In genomic region chr21:44462834-44463200, GRCh38 we compare ENCODE assay signal across 20 cellular contexts.
"Had no signal": no experiment of that assay in that cellular context is flagged by ENCODE, and none has a peak within 500 bp of the region (broad histone marks: within the 10 kb centered on the region; RNA-seq: fewer than 3 reads in every experiment).

No MANE protein-coding gene starts in this region.

- H3K4me1 Mint-ChIP-seq: immature natural killer cell had no signal

- FAIRE-seq: colon had no signal

- H3K36me3 ChIP-seq: gastrocnemius medialis, heart right ventricle, neutrophil, tibial artery, upper lobe of right lung, vagina had no signal

- DNase-seq: effector memory CD8-positive, alpha-beta T cell; gastrocnemius medialis; heart right ventricle; immature natural killer cell; left colon; mammary epithelial cell; naive thymus-derived CD4-positive, alpha-beta T cell; nephron progenitor cell; right cardiac atrium; stimulated activated CD4-positive, alpha-beta T cell treated with anti-CD3 and anti-CD28 coated beads, Interleukin-2, amount 100 ng/mL, for 48 hours; stimulated activated naive CD4-positive, alpha-beta T cell treated with Interleukin-2 at 50 U/mL for 16 hours; upper lobe of right lung had no signal

- ATAC-seq: effector memory CD8-positive, alpha-beta T cell; gastrocnemius medialis; heart right ventricle; left colon; naive thymus-derived CD4-positive, alpha-beta T cell; right cardiac atrium; upper lobe of right lung had no signal

- H3K27me3 Mint-ChIP-seq: naive thymus-derived CD4-positive, alpha-beta T cell had no signal

- H3K9me3 Mint-ChIP-seq: dendritic cell treated with granulocyte-macrophage colony-stimulating factor and Interleukin-4, amounts not matched to agents 40 ng/mL and 50 ng/mL, for 4 days; effector memory CD8-positive, alpha-beta T cell; immature natural killer cell; nephron progenitor cell had no signal

- H3K27me3 ChIP-seq: esophagus muscularis mucosa, heart right ventricle, neutrophil, upper lobe of right lung, vagina had no signal

- H3K4me1 ChIP-seq: gastrocnemius medialis, upper lobe of right lung, vagina had no signal

- H3K27ac ChIP-seq: epithelial cell of prostate, esophagus muscularis mucosa, gastrocnemius medialis, heart right ventricle, neutrophil, tibial artery, upper lobe of right lung, vagina had no signal

- H3K4me2 ChIP-seq: smooth muscle cell had no signal

- H3K27ac Mint-ChIP-seq: dendritic cell treated with granulocyte-macrophage colony-stimulating factor and Interleukin-4, amounts not matched to agents 40 ng/mL and 50 ng/mL, for 4 days; effector memory CD8-positive, alpha-beta T cell; naive thymus-derived CD4-positive, alpha-beta T cell had no signal

- H3K9me3 ChIP-seq: esophagus muscularis mucosa, gastrocnemius medialis, heart right ventricle, neutrophil, tibial artery, upper lobe of right lung, vagina had no signal

- H3K4me3 Mint-ChIP-seq: dendritic cell treated with granulocyte-macrophage colony-stimulating factor and Interleukin-4, amounts not matched to agents 40 ng/mL and 50 ng/mL, for 4 days; effector memory CD8-positive, alpha-beta T cell; immature natural killer cell; naive thymus-derived CD4-positive, alpha-beta T cell; nephron progenitor cell had no signal

- H3K4me3 ChIP-seq: esophagus muscularis mucosa, gastrocnemius medialis, heart right ventricle, smooth muscle cell, tibial artery, upper lobe of right lung, vagina had no signal
